In genomic region chr10:96229568-96230030, GRCh38 we compare ENCODE assay signal across 1 cellular context.
A peak's percentile ranks its signal among the peaks of the same experiment; 100 is the strongest.
TF ChIP-seq lines count a peak whose summit lies in the region.

No MANE protein-coding gene starts in this region.

TF ChIP-seq in K562, 482 proteins besides CTCF, POLR2A, EP300 and RAD21 (continued from another document):
- TF ChIP-seq CTCFL (IDR thresholded peaks at IDR 0.05; ENCODE audit: borderline replicate concordance, insufficient read depth, low read depth, low read length, poor library complexity, severe bottlenecking) (peak; percentile 41), SUPT5H (IDR thresholded peaks at IDR 0.05) (no peak), ZNF512 (tag; IDR thresholded peaks at IDR 0.05) (0 out of 2 replicates have a peak, but pooled peaks have one; percentile 7), HLTF (IDR thresholded peaks at IDR 0.05) (0 out of 2 replicates have a peak, but pooled peaks have one; percentile 54), CBX3 (IDR thresholded peaks at IDR 0.05; ENCODE audit: borderline replicate concordance in 1 of 2, low read length in 2 of 2) (no peak), ELK3 (CRISPR knock-in tag; IDR thresholded peaks at IDR 0.05) (no peak), NR3C1 (CRISPR knock-in tag; IDR thresholded peaks at IDR 0.05) (no peak), ARID2 (IDR thresholded peaks at IDR 0.05) (0 out of 2 replicates have a peak, but pooled peaks have one; percentile 43), PURB (CRISPR knock-in tag; IDR thresholded peaks at IDR 0.05; ENCODE audit: low read depth) (no peak), ZNF140 (CRISPR knock-in tag; IDR thresholded peaks at IDR 0.05) (no peak)
TF ChIP-seq in K562: peak in this region for 32.
